Comparison of ENCODE assay signal across 8 cellular contexts in the genomic region with DNA sequence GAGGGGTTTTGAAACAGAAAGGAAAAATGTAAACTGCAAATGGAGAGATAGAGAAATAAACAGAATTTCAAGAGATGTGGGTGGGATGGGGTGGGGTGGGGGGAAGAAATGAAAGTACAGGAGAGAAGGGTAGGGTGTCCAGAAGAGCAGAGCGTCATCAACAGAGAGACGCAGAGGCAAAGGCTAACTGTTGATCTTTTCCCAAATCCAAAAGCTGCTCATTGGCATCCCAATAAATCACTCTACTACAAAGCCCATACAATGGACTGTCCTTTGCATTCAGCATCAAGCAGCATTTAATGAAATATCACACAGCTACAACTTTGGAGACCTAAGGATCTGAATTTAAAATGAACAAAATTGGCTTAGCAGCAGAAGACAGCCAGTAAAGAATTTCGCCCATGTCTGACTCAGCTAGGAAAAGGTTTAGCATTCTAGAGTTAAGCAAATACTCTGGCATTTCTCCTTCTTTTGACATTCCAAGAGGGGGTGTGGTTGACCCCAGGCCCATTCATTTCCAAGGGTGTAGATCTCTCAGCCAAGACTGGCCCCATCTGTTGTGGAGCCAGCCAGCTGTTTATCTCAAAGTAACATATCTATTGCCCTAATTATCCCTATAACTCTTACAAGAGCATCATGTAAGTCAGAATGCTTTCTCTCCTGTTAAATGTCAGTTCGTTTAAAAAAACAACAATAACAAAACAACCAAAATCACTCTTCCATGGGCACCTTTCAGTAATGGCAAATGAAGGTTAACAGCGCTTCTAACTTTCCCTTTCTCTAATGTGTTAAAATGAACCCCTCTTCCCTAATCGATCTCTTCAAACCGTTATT. TPM values are rescaled to one million over a fixed set of nuclear protein-coding genes. Genes with fewer than 3 reads are reported as not detected.
DNase-seq lines count a peak whose midpoint lies in the region; ATAC-seq and TF ChIP-seq lines count a peak whose summit lies in the region.

No MANE protein-coding gene starts in this region.

- H3K4me1 Mint-ChIP-seq in activated naive CD8-positive, alpha-beta T cell treated with anti-CD3 and anti-CD28 coated beads, Interleukin-2, amount 10 ng/mL, durations not matched to agents 7 days and 5 days, result peaks cover 34% of the 10 kb centered on the region
- peaks cover 60% of the 10 kb centered on the region for H3K4me1 Mint-ChIP-seq in activated naive CD8-positive, alpha-beta T cell treated with anti-CD3 and anti-CD28 coated beads, Interleukin-2, amount 50 U/mL, for 24 hours
- H3K4me1 Mint-ChIP-seq in activated CD8-positive, alpha-beta T cell treated with anti-CD3 and anti-CD28 coated beads, Interleukin-2, amount 10 ng/mL, durations not matched to agents 7 days and 5 days (ENCODE audit: low read depth), result peaks cover 27% of the 10 kb centered on the region

- ATAC-seq in activated naive CD8-positive, alpha-beta T cell treated with anti-CD3 and anti-CD28 coated beads, Interleukin-2, amount 10 ng/mL, durations not matched to agents 7 days and 5 days (ENCODE audit: low read depth), result no peak
- ATAC-seq in activated naive CD8-positive, alpha-beta T cell treated with anti-CD3 and anti-CD28 coated beads, Interleukin-2, amount 50 U/mL, for 24 hours, result no peak
- no peak for ATAC-seq in activated CD8-positive, alpha-beta T cell treated with anti-CD3 and anti-CD28 coated beads, Interleukin-2, amount 10 ng/mL, durations not matched to agents 7 days and 5 days

- no peak overlapping the region for H3K4me3 Mint-ChIP-seq in activated naive CD8-positive, alpha-beta T cell treated with anti-CD3 and anti-CD28 coated beads, Interleukin-2, amount 10 ng/mL, durations not matched to agents 7 days and 5 days
- no peak overlapping the region for H3K4me3 Mint-ChIP-seq in activated naive CD8-positive, alpha-beta T cell treated with anti-CD3 and anti-CD28 coated beads, Interleukin-2, amount 50 U/mL, for 24 hours
- no peak overlapping the region for H3K4me3 Mint-ChIP-seq in activated CD8-positive, alpha-beta T cell treated with anti-CD3 and anti-CD28 coated beads, Interleukin-2, amount 10 ng/mL, durations not matched to agents 7 days and 5 days

- H3K27me3 Mint-ChIP-seq in activated naive CD8-positive, alpha-beta T cell treated with anti-CD3 and anti-CD28 coated beads, Interleukin-2, amount 10 ng/mL, durations not matched to agents 7 days and 5 days, result no peaks in the 10 kb centered on the region
- H3K27me3 Mint-ChIP-seq in activated naive CD8-positive, alpha-beta T cell treated with anti-CD3 and anti-CD28 coated beads, Interleukin-2, amount 50 U/mL, for 24 hours, result no peaks in the 10 kb centered on the region
- H3K27me3 Mint-ChIP-seq in activated CD8-positive, alpha-beta T cell treated with anti-CD3 and anti-CD28 coated beads, Interleukin-2, amount 10 ng/mL, durations not matched to agents 7 days and 5 days (ENCODE audit: low read depth), result no peaks in the 10 kb centered on the region

- POLR2A ChIA-PET in activated naive CD8-positive, alpha-beta T cell treated with anti-CD3 and anti-CD28 coated beads, Interleukin-2, amount 10 ng/mL, durations not matched to agents 7 days and 5 days (lab: Charles Lee), result interaction anchor here (0.7 to 6.4 kb wide), 4 partner anchors 7 to 169 kb away, joined by 3 to 56 read pairs (median 7); a partner anchor contains a TSS
- POLR2A ChIA-PET in activated CD8-positive, alpha-beta T cell treated with anti-CD3 and anti-CD28 coated beads, Interleukin-2, amount 10 ng/mL, durations not matched to agents 7 days and 5 days (lab: Charles Lee), result interaction anchor here (0.5 to 7.7 kb wide), 9 partner anchors 8 to 216 kb away, joined by 3 to 68 read pairs (median 4); a partner anchor contains a TSS
- POLR2A ChIA-PET in HEK293T (lab: Yijun Ruan, JAX), result interaction anchor here (1.1 to 2.9 kb wide), 4 partner anchors 48 to 170 kb away, joined by 3 to 10 read pairs (median 4); a partner anchor contains a TSS

- CTCF ChIA-PET in activated CD8-positive, alpha-beta T cell treated with anti-CD3 and anti-CD28 coated beads, Interleukin-2, amount 10 ng/mL, durations not matched to agents 7 days and 5 days (lab: Charles Lee), result interaction anchor here (1.0 to 2.9 kb wide), 9 partner anchors 8 to 203 kb away, joined by 3 to 11 read pairs (median 6); a partner anchor contains a TSS
- CTCF ChIA-PET in HEK293T (lab: Yijun Ruan, JAX), result interaction anchor here (1.1 kb wide), 1 partner anchor 203 kb away, joined by 4 read pairs; no protein-coding TSS in a partner anchor

- H3K27ac Mint-ChIP-seq in activated naive CD8-positive, alpha-beta T cell treated with anti-CD3 and anti-CD28 coated beads, Interleukin-2, amount 10 ng/mL, durations not matched to agents 7 days and 5 days, result peak overlapping the region; percentile 47
- H3K27ac Mint-ChIP-seq in activated naive CD8-positive, alpha-beta T cell treated with anti-CD3 and anti-CD28 coated beads, Interleukin-2, amount 50 U/mL, for 24 hours, result no peak overlapping the region
- H3K27ac Mint-ChIP-seq in activated CD8-positive, alpha-beta T cell treated with anti-CD3 and anti-CD28 coated beads, Interleukin-2, amount 10 ng/mL, durations not matched to agents 7 days and 5 days, result peak overlapping the region; percentile 7

- H3K9me3 Mint-ChIP-seq in activated naive CD8-positive, alpha-beta T cell treated with anti-CD3 and anti-CD28 coated beads, Interleukin-2, amount 10 ng/mL, durations not matched to agents 7 days and 5 days, result no peaks in the 10 kb centered on the region
- H3K9me3 Mint-ChIP-seq in activated naive CD8-positive, alpha-beta T cell treated with anti-CD3 and anti-CD28 coated beads, Interleukin-2, amount 50 U/mL, for 24 hours, result no peaks in the 10 kb centered on the region
- H3K9me3 Mint-ChIP-seq in activated CD8-positive, alpha-beta T cell treated with anti-CD3 and anti-CD28 coated beads, Interleukin-2, amount 10 ng/mL, durations not matched to agents 7 days and 5 days (ENCODE audit: insufficient read depth), result no peaks in the 10 kb centered on the region

- peaks cover 22% of the 10 kb centered on the region for H3K36me3 Mint-ChIP-seq in activated naive CD8-positive, alpha-beta T cell treated with anti-CD3 and anti-CD28 coated beads, Interleukin-2, amount 10 ng/mL, durations not matched to agents 7 days and 5 days
- peaks cover 24% of the 10 kb centered on the region for H3K36me3 Mint-ChIP-seq in activated naive CD8-positive, alpha-beta T cell treated with anti-CD3 and anti-CD28 coated beads, Interleukin-2, amount 50 U/mL, for 24 hours (ENCODE audit: low read depth)
- H3K36me3 Mint-ChIP-seq in activated CD8-positive, alpha-beta T cell treated with anti-CD3 and anti-CD28 coated beads, Interleukin-2, amount 10 ng/mL, durations not matched to agents 7 days and 5 days (ENCODE audit: low read depth), result peaks cover 23% of the 10 kb centered on the region

- no peak for DNase-seq in activated naive CD8-positive, alpha-beta T cell treated with anti-CD3 and anti-CD28 coated beads, Interleukin-2, amount 10 ng/mL, durations not matched to agents 7 days and 5 days
- no peak for DNase-seq in activated naive CD8-positive, alpha-beta T cell treated with anti-CD3 and anti-CD28 coated beads, Interleukin-2, amount 50 U/mL, for 24 hours
- no peak for DNase-seq in activated CD8-positive, alpha-beta T cell treated with anti-CD3 and anti-CD28 coated beads, Interleukin-2, amount 10 ng/mL, durations not matched to agents 7 days and 5 days
- DNase-seq in superior temporal gyrus (ENCODE audit: extremely low spot score) (peak; percentile 78), HK-2 (ENCODE audit: unreplicated experiment) (no peak), HEK293T (ENCODE audit: extremely low spot score) (no peak), NCI-H510A (lab: John Stamatoyannopoulos, UW) (no peak)

- H3K4me3 ChIP-seq in iPS-11a (ENCODE audit: low read depth, low read length), result peak overlapping the region; percentile 97

TF ChIP-seq in HEK293T, 16 proteins besides CTCF, POLR2A, EP300 and RAD21:
- TF ChIP-seq LEF1 (IDR thresholded peaks at IDR 0.05; ENCODE audit: borderline replicate concordance), result no peak
- TF ChIP-seq, protein P1, sequence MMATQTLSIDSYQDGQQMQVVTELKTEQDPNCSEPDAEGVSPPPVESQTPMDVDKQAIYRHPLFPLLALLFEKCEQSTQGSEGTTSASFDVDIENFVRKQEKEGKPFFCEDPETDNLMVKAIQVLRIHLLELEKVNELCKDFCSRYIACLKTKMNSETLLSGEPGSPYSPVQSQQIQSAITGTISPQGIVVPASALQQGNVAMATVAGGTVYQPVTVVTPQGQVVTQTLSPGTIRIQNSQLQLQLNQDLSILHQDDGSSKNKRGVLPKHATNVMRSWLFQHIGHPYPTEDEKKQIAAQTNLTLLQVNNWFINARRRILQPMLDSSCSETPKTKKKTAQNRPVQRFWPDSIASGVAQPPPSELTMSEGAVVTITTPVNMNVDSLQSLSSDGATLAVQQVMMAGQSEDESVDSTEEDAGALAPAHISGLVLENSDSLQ (IDR thresholded peaks at IDR 0.05), result no peak
- no peak for TF ChIP-seq HDGF (IDR thresholded peaks at IDR 0.05; ENCODE audit: borderline replicate concordance)
- TF ChIP-seq FOXK2 (IDR thresholded peaks at IDR 0.05), result no peak
- TF ChIP-seq SUZ12 (IDR thresholded peaks at IDR 0.05), result no peak
- TF ChIP-seq ARNT (IDR thresholded peaks at IDR 0.05), result no peak
- TF ChIP-seq L3MBTL2 (conservative IDR thresholded peaks at IDR 0.05), result no peak
- no peak for TF ChIP-seq ZNF384 (IDR thresholded peaks at IDR 0.05)
- no peak for TF ChIP-seq BHLHE40 (IDR thresholded peaks at IDR 0.05; ENCODE audit: borderline replicate concordance)
- TF ChIP-seq CTBP1 (IDR thresholded peaks at IDR 0.05; ENCODE audit: borderline replicate concordance), result no peak
- TF ChIP-seq TARDBP (IDR thresholded peaks at IDR 0.05), result no peak
TF ChIP-seq in HEK293T: peak in this region for 0.

RNA-seq across cellular contexts. Expression of a gene that starts 1.4 kb away (rescaled TPM):
- total RNA-seq in activated naive CD8-positive, alpha-beta T cell treated with anti-CD3 and anti-CD28 coated beads, Interleukin-2, amount 10 ng/mL, durations not matched to agents 7 days and 5 days, result 10 to 100 TPM; 11.9 to 14.3 TPM
- total RNA-seq in activated CD8-positive, alpha-beta T cell treated with anti-CD3 and anti-CD28 coated beads, Interleukin-2, amount 10 ng/mL, durations not matched to agents 7 days and 5 days, result 10 to 100 TPM in 1 of 2 experiments, 1 to 10 TPM in 1; 8.8 to 13.3 TPM
